In the genomic region with DNA sequence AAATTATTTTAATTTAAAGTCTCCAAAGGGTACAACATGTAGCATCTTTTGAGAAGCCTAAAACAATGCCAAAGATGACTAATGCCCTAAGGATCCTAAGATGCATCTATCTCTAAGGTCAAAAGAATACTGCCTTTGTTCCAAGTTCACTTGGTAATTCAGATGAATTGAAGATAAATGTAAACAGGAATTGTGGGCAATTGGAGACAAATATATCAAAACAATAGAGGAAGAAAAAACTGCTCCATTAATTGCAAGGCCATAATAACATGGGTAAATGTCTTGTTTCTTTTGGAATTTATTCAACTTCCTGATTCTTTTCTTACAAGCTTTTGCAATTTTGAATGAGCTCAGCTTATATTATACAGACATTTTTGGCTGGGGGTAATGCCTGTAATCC, we compare ENCODE assay signal across 1 cellular context.
TF ChIP-seq lines count a peak whose summit lies in the region.

No MANE protein-coding gene starts in this region.

TF ChIP-seq in GM23338, 12 proteins besides CTCF, POLR2A, EP300 and RAD21 (continued from another document):
- TF ChIP-seq, protein P1, sequence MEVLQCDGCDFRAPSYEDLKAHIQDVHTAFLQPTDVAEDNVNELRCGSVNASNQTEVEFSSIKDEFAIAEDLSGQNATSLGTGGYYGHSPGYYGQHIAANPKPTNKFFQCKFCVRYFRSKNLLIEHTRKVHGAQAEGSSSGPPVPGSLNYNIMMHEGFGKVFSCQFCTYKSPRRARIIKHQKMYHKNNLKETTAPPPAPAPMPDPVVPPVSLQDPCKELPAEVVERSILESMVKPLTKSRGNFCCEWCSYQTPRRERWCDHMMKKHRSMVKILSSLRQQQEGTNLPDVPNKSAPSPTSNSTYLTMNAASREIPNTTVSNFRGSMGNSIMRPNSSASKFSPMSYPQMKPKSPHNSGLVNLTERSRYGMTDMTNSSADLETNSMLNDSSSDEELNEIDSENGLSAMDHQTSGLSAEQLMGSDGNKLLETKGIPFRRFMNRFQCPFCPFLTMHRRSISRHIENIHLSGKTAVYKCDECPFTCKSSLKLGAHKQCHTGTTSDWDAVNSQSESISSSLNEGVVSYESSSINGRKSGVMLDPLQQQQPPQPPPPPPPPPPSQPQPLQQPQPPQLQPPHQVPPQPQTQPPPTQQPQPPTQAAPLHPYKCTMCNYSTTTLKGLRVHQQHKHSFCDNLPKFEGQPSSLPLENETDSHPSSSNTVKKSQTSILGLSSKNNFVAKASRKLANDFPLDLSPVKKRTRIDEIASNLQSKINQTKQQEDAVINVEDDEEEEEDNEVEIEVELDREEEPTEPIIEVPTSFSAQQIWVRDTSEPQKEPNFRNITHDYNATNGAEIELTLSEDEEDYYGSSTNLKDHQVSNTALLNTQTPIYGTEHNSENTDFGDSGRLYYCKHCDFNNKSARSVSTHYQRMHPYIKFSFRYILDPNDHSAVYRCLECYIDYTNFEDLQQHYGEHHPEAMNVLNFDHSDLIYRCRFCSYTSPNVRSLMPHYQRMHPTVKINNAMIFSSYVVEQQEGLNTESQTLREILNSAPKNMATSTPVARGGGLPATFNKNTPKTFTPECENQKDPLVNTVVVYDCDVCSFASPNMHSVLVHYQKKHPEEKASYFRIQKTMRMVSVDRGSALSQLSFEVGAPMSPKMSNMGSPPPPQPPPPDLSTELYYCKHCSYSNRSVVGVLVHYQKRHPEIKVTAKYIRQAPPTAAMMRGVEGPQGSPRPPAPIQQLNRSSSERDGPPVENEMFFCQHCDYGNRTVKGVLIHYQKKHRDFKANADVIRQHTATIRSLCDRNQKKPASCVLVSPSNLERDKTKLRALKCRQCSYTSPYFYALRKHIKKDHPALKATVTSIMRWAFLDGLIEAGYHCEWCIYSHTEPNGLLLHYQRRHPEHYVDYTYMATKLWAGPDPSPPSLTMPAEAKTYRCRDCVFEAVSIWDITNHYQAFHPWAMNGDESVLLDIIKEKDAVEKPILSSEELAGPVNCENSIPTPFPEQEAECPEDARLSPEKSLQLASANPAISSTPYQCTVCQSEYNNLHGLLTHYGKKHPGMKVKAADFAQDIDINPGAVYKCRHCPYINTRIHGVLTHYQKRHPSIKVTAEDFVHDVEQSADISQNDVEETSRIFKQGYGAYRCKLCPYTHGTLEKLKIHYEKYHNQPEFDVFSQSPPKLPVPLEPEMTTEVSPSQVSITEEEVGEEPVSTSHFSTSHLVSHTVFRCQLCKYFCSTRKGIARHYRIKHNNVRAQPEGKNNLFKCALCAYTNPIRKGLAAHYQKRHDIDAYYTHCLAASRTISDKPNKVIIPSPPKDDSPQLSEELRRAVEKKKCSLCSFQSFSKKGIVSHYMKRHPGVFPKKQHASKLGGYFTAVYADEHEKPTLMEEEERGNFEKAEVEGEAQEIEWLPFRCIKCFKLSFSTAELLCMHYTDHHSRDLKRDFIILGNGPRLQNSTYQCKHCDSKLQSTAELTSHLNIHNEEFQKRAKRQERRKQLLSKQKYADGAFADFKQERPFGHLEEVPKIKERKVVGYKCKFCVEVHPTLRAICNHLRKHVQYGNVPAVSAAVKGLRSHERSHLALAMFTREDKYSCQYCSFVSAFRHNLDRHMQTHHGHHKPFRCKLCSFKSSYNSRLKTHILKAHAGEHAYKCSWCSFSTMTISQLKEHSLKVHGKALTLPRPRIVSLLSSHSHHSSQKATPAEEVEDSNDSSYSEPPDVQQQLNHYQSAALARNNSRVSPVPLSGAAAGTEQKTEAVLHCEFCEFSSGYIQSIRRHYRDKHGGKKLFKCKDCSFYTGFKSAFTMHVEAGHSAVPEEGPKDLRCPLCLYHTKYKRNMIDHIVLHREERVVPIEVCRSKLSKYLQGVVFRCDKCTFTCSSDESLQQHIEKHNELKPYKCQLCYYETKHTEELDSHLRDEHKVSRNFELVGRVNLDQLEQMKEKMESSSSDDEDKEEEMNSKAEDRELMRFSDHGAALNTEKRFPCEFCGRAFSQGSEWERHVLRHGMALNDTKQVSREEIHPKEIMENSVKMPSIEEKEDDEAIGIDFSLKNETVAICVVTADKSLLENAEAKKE (CRISPR knock-in tag; IDR thresholded peaks at IDR 0.05) = no peak
- TF ChIP-seq POLR2AphosphoS5 (IDR thresholded peaks at IDR 0.05; ENCODE audit: low read depth) (no peak), EZH2 (IDR thresholded peaks at IDR 0.05; ENCODE audit: low read depth, unreplicated experiment) (no peak), ZNF114 (CRISPR knock-in tag; IDR thresholded peaks at IDR 0.05) (no peak), STAT1 (IDR thresholded peaks at IDR 0.05; ENCODE audit: unreplicated experiment) (no peak)
- TF ChIP-seq, protein P2, sequence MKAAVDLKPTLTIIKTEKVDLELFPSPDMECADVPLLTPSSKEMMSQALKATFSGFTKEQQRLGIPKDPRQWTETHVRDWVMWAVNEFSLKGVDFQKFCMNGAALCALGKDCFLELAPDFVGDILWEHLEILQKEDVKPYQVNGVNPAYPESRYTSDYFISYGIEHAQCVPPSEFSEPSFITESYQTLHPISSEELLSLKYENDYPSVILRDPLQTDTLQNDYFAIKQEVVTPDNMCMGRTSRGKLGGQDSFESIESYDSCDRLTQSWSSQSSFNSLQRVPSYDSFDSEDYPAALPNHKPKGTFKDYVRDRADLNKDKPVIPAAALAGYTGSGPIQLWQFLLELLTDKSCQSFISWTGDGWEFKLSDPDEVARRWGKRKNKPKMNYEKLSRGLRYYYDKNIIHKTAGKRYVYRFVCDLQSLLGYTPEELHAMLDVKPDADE (IDR thresholded peaks at IDR 0.05) = no peak
- TF ChIP-seq, protein P3, sequence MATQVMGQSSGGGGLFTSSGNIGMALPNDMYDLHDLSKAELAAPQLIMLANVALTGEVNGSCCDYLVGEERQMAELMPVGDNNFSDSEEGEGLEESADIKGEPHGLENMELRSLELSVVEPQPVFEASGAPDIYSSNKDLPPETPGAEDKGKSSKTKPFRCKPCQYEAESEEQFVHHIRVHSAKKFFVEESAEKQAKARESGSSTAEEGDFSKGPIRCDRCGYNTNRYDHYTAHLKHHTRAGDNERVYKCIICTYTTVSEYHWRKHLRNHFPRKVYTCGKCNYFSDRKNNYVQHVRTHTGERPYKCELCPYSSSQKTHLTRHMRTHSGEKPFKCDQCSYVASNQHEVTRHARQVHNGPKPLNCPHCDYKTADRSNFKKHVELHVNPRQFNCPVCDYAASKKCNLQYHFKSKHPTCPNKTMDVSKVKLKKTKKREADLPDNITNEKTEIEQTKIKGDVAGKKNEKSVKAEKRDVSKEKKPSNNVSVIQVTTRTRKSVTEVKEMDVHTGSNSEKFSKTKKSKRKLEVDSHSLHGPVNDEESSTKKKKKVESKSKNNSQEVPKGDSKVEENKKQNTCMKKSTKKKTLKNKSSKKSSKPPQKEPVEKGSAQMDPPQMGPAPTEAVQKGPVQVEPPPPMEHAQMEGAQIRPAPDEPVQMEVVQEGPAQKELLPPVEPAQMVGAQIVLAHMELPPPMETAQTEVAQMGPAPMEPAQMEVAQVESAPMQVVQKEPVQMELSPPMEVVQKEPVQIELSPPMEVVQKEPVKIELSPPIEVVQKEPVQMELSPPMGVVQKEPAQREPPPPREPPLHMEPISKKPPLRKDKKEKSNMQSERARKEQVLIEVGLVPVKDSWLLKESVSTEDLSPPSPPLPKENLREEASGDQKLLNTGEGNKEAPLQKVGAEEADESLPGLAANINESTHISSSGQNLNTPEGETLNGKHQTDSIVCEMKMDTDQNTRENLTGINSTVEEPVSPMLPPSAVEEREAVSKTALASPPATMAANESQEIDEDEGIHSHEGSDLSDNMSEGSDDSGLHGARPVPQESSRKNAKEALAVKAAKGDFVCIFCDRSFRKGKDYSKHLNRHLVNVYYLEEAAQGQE (IDR thresholded peaks at IDR 0.05; ENCODE audit: unreplicated experiment) = no peak
TF ChIP-seq in GM23338: peak in this region for 0.
